ENCODE assay signal across 16 cellular contexts in the genomic region with DNA sequence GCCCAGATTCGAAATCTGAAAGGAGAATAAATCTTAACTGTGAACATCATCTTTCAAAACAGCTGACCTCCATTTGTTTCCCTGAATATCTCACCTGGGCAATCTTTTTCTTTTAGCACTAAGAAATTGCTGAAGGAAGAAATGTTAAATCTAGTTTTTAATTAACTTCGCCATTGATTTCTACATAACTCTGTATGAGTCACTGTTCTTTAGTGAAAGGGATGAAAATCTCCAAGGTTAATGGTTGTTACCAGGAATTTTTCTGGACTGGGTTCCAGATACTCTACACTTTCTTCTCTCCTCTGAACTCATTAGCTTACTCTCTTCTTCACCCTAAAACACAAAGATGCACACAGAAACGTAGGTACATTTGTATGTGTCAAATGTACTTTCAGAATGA.
DNase-seq lines count a peak whose midpoint lies in the region; ATAC-seq, FAIRE-seq and TF ChIP-seq lines count a peak whose summit lies in the region.
"Had no signal": no experiment of that assay in that cellular context is flagged by ENCODE, and none has a peak within 500 bp of the region (broad histone marks: within the 10 kb centered on the region; RNA-seq: fewer than 3 reads in every experiment).

No MANE protein-coding gene starts in this region.

- H3K79me2 ChIP-seq in HepG2 (ENCODE audit: insufficient read depth, low read length), result no peaks in the 10 kb centered on the region

- no peak for ATAC-seq in HepG2
- ATAC-seq: GM12878, GM23338 had no signal

- no peak for TF ChIP-seq RAD21 in liver (IDR thresholded peaks at IDR 0.05)
- no peak for TF ChIP-seq RAD21 in HepG2 (CRISPR knock-in tag; IDR thresholded peaks at IDR 0.05)

- H3K36me3 ChIP-seq in liver (ENCODE audit: control insufficient read depth in 4 of 4, insufficient read depth in 3 of 4, low read depth in 1 of 4, low read length in 3 of 4) (no peaks in the 10 kb centered on the region), HepG2 (replicated peaks in 1 of 2; ENCODE audit: control insufficient read depth in 1 of 2, insufficient read depth in 2 of 2, low read length in 2 of 2) (no peaks in the 10 kb centered on the region)

- peaks cover 3% of the 10 kb centered on the region for H3K9me3 Mint-ChIP-seq in nephron
- H3K9me3 Mint-ChIP-seq in T-helper 2 cell treated with Interferon-gamma antibody and Interleukin-4, amounts not matched to agents 5 μg/mL and 100 μg/mL, for 36 hours, result peaks cover 10% of the 10 kb centered on the region

- peaks cover 14% of the 10 kb centered on the region for H3K36me3 Mint-ChIP-seq in nephron (ENCODE audit: low read depth)
- H3K36me3 Mint-ChIP-seq in T-helper 2 cell treated with Interferon-gamma antibody and Interleukin-4, amounts not matched to agents 5 μg/mL and 100 μg/mL, for 36 hours (ENCODE audit: low read depth), result no peaks in the 10 kb centered on the region

- H3K4me1 ChIP-seq in liver (ENCODE audit: control insufficient read depth in 4 of 4, insufficient read depth in 4 of 4, low read length in 3 of 4), result no peaks in the 10 kb centered on the region
- no peaks in the 10 kb centered on the region for H3K4me1 ChIP-seq in HepG2 (ENCODE audit: insufficient read depth, low read length)

- H3K27me3 Mint-ChIP-seq in nephron (ENCODE audit: low read depth), result no peaks in the 10 kb centered on the region
- H3K27me3 Mint-ChIP-seq in T-helper 2 cell treated with Interferon-gamma antibody and Interleukin-4, amounts not matched to agents 5 μg/mL and 100 μg/mL, for 36 hours (ENCODE audit: low read depth), result no peaks in the 10 kb centered on the region
- H3K27me3 Mint-ChIP-seq: CD4-positive, CD25-positive, alpha-beta regulatory T cell had no signal

- H3K4me3 ChIP-seq in liver (ENCODE audit: low read depth in 1 of 3, low read length in 3 of 3) (no peak overlapping the region), HepG2 (replicated peaks in 1 of 3; ENCODE audit: insufficient read depth in 1 of 3, low read depth in 2 of 3, low read length in 3 of 3) (no peak overlapping the region)
- H3K4me3 ChIP-seq: BLaER1 treated with 17β-estradiol and CSF1 and Interleukin-3, amounts not matched to agents 10 nM and 100 nM; GM12878; GM23338 had no signal

- H3K4me2 ChIP-seq in HepG2 (ENCODE audit: low read depth, low read length), result no peak overlapping the region
- H3K4me2 ChIP-seq: BLaER1 treated with 17β-estradiol and CSF1 and Interleukin-3, amounts not matched to agents 10 nM and 100 nM; GM23338 had no signal

- POLR2A ChIA-PET in HepG2 (lab: Yijun Ruan, JAX), result no interaction called here

- CTCF ChIA-PET in HepG2 (lab: Yijun Ruan, JAX; ENCODE audit: low intra/inter-chr PET ratio, low total read pairs), result no interaction called here

- no peak overlapping the region for H3K9ac ChIP-seq in liver (ENCODE audit: low read depth in 1 of 2, low read length in 2 of 2)
- no peak overlapping the region for H3K9ac ChIP-seq in HepG2 (ENCODE audit: insufficient read depth, low read depth, low read length)
- H3K9ac ChIP-seq: BLaER1 treated with 17β-estradiol and CSF1 and Interleukin-3, amounts not matched to agents 10 nM and 100 nM had no signal

- H3K27me3 ChIP-seq in liver (ENCODE audit: control insufficient read depth in 4 of 4, insufficient read depth in 4 of 4, low read length in 3 of 4) (no peaks in the 10 kb centered on the region), HepG2 (ENCODE audit: control insufficient read depth in 1 of 2, insufficient read depth in 2 of 2, low read length in 2 of 2) (no peaks in the 10 kb centered on the region)
- H3K27me3 ChIP-seq: BLaER1 treated with 17β-estradiol and CSF1 and Interleukin-3, amounts not matched to agents 10 nM and 100 nM had no signal

- in situ Hi-C loops in HepG2 (cut with HindIII; ENCODE audit: extremely low pct_ligation_motif_present, low pct_unique_long_range_greater_than_20kb), result no loop called here

- intact Hi-C loops in HepG2 (cut with micrococcal nuclease; ENCODE audit: unreplicated experiment), result no loop called here

- H3K9me3 ChIP-seq in liver (ENCODE audit: control insufficient read depth in 4 of 4, low read length in 3 of 4) (no peaks in the 10 kb centered on the region), HepG2 (ENCODE audit: low read length) (no peaks in the 10 kb centered on the region)

- no peak for TF ChIP-seq EP300 in HepG2 (IDR thresholded peaks at IDR 0.05; ENCODE audit: low read depth in 2 of 2, low read length in 2 of 2)
- no peak for TF ChIP-seq EP300 in HepG2 (CRISPR knock-in tag; IDR thresholded peaks at IDR 0.05; ENCODE audit: borderline replicate concordance)

- WGBS in liver, result 85% methylated on average over 3 of the region's 3 CpGs
- 58% methylated on average over 3 of the region's 3 CpGs for WGBS in HepG2 (ENCODE audit: low lambda C conversion rate)

- H3K27ac Mint-ChIP-seq in nephron, result peak overlapping the region; percentile 46 to 50 (median 48)
- no peak overlapping the region for H3K27ac Mint-ChIP-seq in T-helper 2 cell treated with Interferon-gamma antibody and Interleukin-4, amounts not matched to agents 5 μg/mL and 100 μg/mL, for 36 hours
- H3K27ac Mint-ChIP-seq: GM23338 had no signal

- H3K4me1 Mint-ChIP-seq in nephron, result no peaks in the 10 kb centered on the region
- H3K4me1 Mint-ChIP-seq in T-helper 2 cell treated with Interferon-gamma antibody and Interleukin-4, amounts not matched to agents 5 μg/mL and 100 μg/mL, for 36 hours (ENCODE audit: low read depth), result no peaks in the 10 kb centered on the region
- H3K4me1 Mint-ChIP-seq: GM23338 had no signal

- DNase-seq in HepG2 (ENCODE audit: low spot score), result no peak
- peak; percentile 1 for DNase-seq in glomerular visceral epithelial cell (ENCODE audit: extremely low spot score)
- DNase-seq in cerebellar nuclear complex (lab: John Stamatoyannopoulos, UW), result no peak
- DNase-seq in T-helper 2 cell treated with Interferon-gamma antibody and Interleukin-4, amounts not matched to agents 5 μg/mL and 100 μg/mL, for 36 hours (ENCODE audit: low spot score), result no peak
- DNase-seq in NK-92 treated with Interleukin-12 subunit alpha and Interleukin-12 subunit beta, amount 100 ng/mL, for 24 hours (lab: John Stamatoyannopoulos, UW), result no peak
- DNase-seq in activated naive CD4-positive, alpha-beta T cell treated with anti-CD3 and anti-CD28 coated beads, Interleukin-2, amount 50 U/mL, for 16 hours, result no peak
- DNase-seq: CD4-positive, CD25-positive, alpha-beta regulatory T cell; DMS79; H7 had no signal

- FAIRE-seq in HepG2 (lab: Jason Lieb, UNC), result no peak
- FAIRE-seq: GM12878, GM18507 had no signal

- no peak overlapping the region for H3K4me3 Mint-ChIP-seq in nephron
- no peak overlapping the region for H3K4me3 Mint-ChIP-seq in T-helper 2 cell treated with Interferon-gamma antibody and Interleukin-4, amounts not matched to agents 5 μg/mL and 100 μg/mL, for 36 hours
- H3K4me3 Mint-ChIP-seq: CD4-positive, CD25-positive, alpha-beta regulatory T cell; GM23338 had no signal

- H3K27ac ChIP-seq in liver (ENCODE audit: low read depth in 1 of 2, low read length in 2 of 2) (no peak overlapping the region), HepG2 (ENCODE audit: extremely low read length, insufficient read depth, low read length) (no peak overlapping the region)
- H3K27ac ChIP-seq: 22Rv1; BLaER1 treated with 17β-estradiol and CSF1 and Interleukin-3, amounts not matched to agents 10 nM and 100 nM had no signal

- no peak overlapping the region for H2AFZ ChIP-seq in HepG2 (ENCODE audit: low read length)
- H2AFZ ChIP-seq: GM23338 had no signal

- H4K20me1 ChIP-seq in HepG2 (ENCODE audit: insufficient read depth, low read length), result no peaks in the 10 kb centered on the region
- H4K20me1 ChIP-seq: BLaER1 treated with 17β-estradiol and CSF1 and Interleukin-3, amounts not matched to agents 10 nM and 100 nM had no signal

- TF ChIP-seq POLR2A in HepG2 (IDR thresholded peaks at IDR 0.05; ENCODE audit: insufficient read depth in 1 of 2, low read depth in 2 of 2, low read length in 2 of 2), result no peak

- BruUV-seq in HepG2 (replicated peaks; lab: Mats Ljungman, UMichigan), result no TSS peak

- TF ChIP-seq CTCF in liver (IDR thresholded peaks at IDR 0.05; ENCODE audit: low read depth, low read length, missing input control) (no peak), HepG2 (CRISPR knock-in tag; IDR thresholded peaks at IDR 0.05) (no peak), nephron (IDR thresholded peaks at IDR 0.05; ENCODE audit: unreplicated experiment in 3 of 3) (no peak)

TF ChIP-seq in liver, 16 proteins besides CTCF, POLR2A, EP300 and RAD21 (continues in another document):
- TF ChIP-seq YY1 (IDR thresholded peaks at IDR 0.05) (no peak), GABPA (IDR thresholded peaks at IDR 0.05 in 1 of 2, conservative IDR thresholded peaks at IDR 0.05 in 1 of 2) (no peak), FOXA1 (IDR thresholded peaks at IDR 0.05) (no peak), NR2F2 (IDR thresholded peaks at IDR 0.05) (no peak), HNF4A (conservative IDR thresholded peaks at IDR 0.05) (no peak)

TF ChIP-seq in HepG2, 621 proteins besides CTCF, POLR2A, EP300 and RAD21 (continues in another document):
- no peak for TF ChIP-seq RCOR2 (CRISPR knock-in tag; IDR thresholded peaks at IDR 0.05)
- no peak for TF ChIP-seq ZNF781 (CRISPR knock-in tag; IDR thresholded peaks at IDR 0.05; ENCODE audit: borderline replicate concordance, not compliant biosample characterization)
- TF ChIP-seq ZNF430 (CRISPR knock-in tag; IDR thresholded peaks at IDR 0.05), result no peak
- no peak for TF ChIP-seq NAIF1 (CRISPR knock-in tag; IDR thresholded peaks at IDR 0.05; ENCODE audit: borderline replicate concordance)
- no peak for TF ChIP-seq ZNF501 (CRISPR knock-in tag; IDR thresholded peaks at IDR 0.05)
- TF ChIP-seq ZNF44 (CRISPR knock-in tag; IDR thresholded peaks at IDR 0.05), result no peak
- no peak for TF ChIP-seq ZNF431 (CRISPR knock-in tag; IDR thresholded peaks at IDR 0.05; ENCODE audit: borderline replicate concordance, low read depth)
- TF ChIP-seq SOX13 (IDR thresholded peaks at IDR 0.05), result no peak
- TF ChIP-seq SOX13 (CRISPR knock-in tag; conservative IDR thresholded peaks at IDR 0.05 in 1 of 2, IDR thresholded peaks at IDR 0.05 in 1 of 2), result no peak
- no peak for TF ChIP-seq ZNF513 (CRISPR knock-in tag; conservative IDR thresholded peaks at IDR 0.05)
